In genomic region chrX:118117069-118117405, GRCh38 we compare ENCODE assay signal across 8 cellular contexts. TPM values are rescaled to one million over a fixed set of nuclear protein-coding genes. Genes with fewer than 3 reads are reported as not detected.
DNase-seq lines count a peak whose midpoint lies in the region; ATAC-seq lines count a peak whose summit lies in the region.

No MANE protein-coding gene starts in this region.

- H3K27me3 ChIP-seq in Karpas-422 (ENCODE audit: low read length) (no peaks in the 10 kb centered on the region), ectodermal cell (ENCODE audit: control insufficient read depth, insufficient read depth, low read length, poor library complexity, severe bottlenecking) (no peaks in the 10 kb centered on the region)

- H3K4me3 ChIP-seq in Karpas-422 (ENCODE audit: low read length) (peak overlapping the region; percentile 66), ectodermal cell (ENCODE audit: insufficient read depth, low read depth, low read length) (peak overlapping the region; percentile 61)

- no peak overlapping the region for H3K27ac Mint-ChIP-seq in natural killer cell treated with Interleukin-12 subunit alpha and Interleukin-12 subunit beta and Interleukin-15 and Interleukin-18, amount 100 ng/mL, for 72 hours

- 6 to 8% methylated on average over 11 to 12 of the region's 12 CpGs for WGBS in ectodermal cell, 2 experiments

- no peaks in the 10 kb centered on the region for H3K9me2 ChIP-seq in Karpas-422 (replicated peaks; ENCODE audit: insufficient read depth, low read length)

- H3K36me3 ChIP-seq in ES-I3 (ENCODE audit: insufficient read depth, low read length): no peaks in the 10 kb centered on the region
- H3K36me3 ChIP-seq in Karpas-422 (ENCODE audit: insufficient read depth, low read length): no peaks in the 10 kb centered on the region
- H3K36me3 ChIP-seq in ectodermal cell (ENCODE audit: control insufficient read depth, insufficient read depth, low read length): no peaks in the 10 kb centered on the region

- H3K9ac ChIP-seq in ES-I3 (ENCODE audit: low read depth, low read length): peak overlapping the region; percentile 46
- H3K9ac ChIP-seq in Karpas-422 (ENCODE audit: low read length): peak overlapping the region; percentile 69

- H3K9me3 ChIP-seq in ES-I3 (ENCODE audit: control insufficient read depth, insufficient read depth, low read length) (no peaks in the 10 kb centered on the region), Karpas-422 (ENCODE audit: low read length) (no peaks in the 10 kb centered on the region), ectodermal cell (ENCODE audit: control insufficient read depth, low read length) (no peaks in the 10 kb centered on the region)

- peak overlapping the region; percentile 82 for H3K4me2 ChIP-seq in Karpas-422 (ENCODE audit: low read depth, low read length, poor library complexity, severe bottlenecking)

- H3K27ac ChIP-seq in Karpas-422 (ENCODE audit: low read length) (no peak overlapping the region), ectodermal cell (ENCODE audit: insufficient read depth, low read depth, low read length, poor library complexity, severe bottlenecking) (no peak overlapping the region)

- H3K4me1 Mint-ChIP-seq in natural killer cell treated with Interleukin-12 subunit alpha and Interleukin-12 subunit beta and Interleukin-15 and Interleukin-18, amount 100 ng/mL, for 72 hours (ENCODE audit: low read depth in 2 of 2): peaks cover 6 to 9% of the 10 kb centered on the region in 2 donors

- no peaks in the 10 kb centered on the region for H4K20me1 ChIP-seq in Karpas-422 (ENCODE audit: insufficient read depth, low read depth, low read length)

- DNase-seq in Karpas-422 (peak; percentile 41), SIG-M5 (lab: John Stamatoyannopoulos, UW) (no peak), HK-2 (ENCODE audit: unreplicated experiment) (no peak)
- no peak for DNase-seq in natural killer cell treated with Interleukin-12 subunit alpha and Interleukin-12 subunit beta and Interleukin-15 and Interleukin-18, amount 100 ng/mL, for 72 hours (ENCODE audit: low spot score)

- no peaks in the 10 kb centered on the region for H3K9me3 Mint-ChIP-seq in natural killer cell treated with Interleukin-12 subunit alpha and Interleukin-12 subunit beta and Interleukin-15 and Interleukin-18, amount 100 ng/mL, for 72 hours

- no peaks in the 10 kb centered on the region for H3K4me1 ChIP-seq in ES-I3 (ENCODE audit: insufficient read depth, low read length)
- H3K4me1 ChIP-seq in Karpas-422 (ENCODE audit: low read length): peaks cover 16% of the 10 kb centered on the region
- H3K4me1 ChIP-seq in ectodermal cell (ENCODE audit: control insufficient read depth, insufficient read depth, low read length): no peaks in the 10 kb centered on the region

- no peaks in the 10 kb centered on the region for H3K79me2 ChIP-seq in Karpas-422 (ENCODE audit: low read length)

- peak overlapping the region; percentile 81; the same call in 1 of the 2 replicates for H2AFZ ChIP-seq in Karpas-422 (ENCODE audit: low read length)

- peak overlapping the region; percentile 27 for H3K4me3 Mint-ChIP-seq in natural killer cell treated with Interleukin-12 subunit alpha and Interleukin-12 subunit beta and Interleukin-15 and Interleukin-18, amount 100 ng/mL, for 72 hours

- peaks cover 6% of the 10 kb centered on the region for H3K36me3 Mint-ChIP-seq in natural killer cell treated with Interleukin-12 subunit alpha and Interleukin-12 subunit beta and Interleukin-15 and Interleukin-18, amount 100 ng/mL, for 72 hours

- no peak for ATAC-seq in natural killer cell treated with Interleukin-12 subunit alpha and Interleukin-12 subunit beta and Interleukin-15 and Interleukin-18, amount 100 ng/mL, for 72 hours
- no peak for ATAC-seq in HG03378 (IDR thresholded peaks at IDR 0.05; ENCODE audit: unreplicated experiment)
- ATAC-seq in GM21786 (IDR thresholded peaks at IDR 0.05; ENCODE audit: unreplicated experiment): no peak

- H3K27me3 Mint-ChIP-seq in natural killer cell treated with Interleukin-12 subunit alpha and Interleukin-12 subunit beta and Interleukin-15 and Interleukin-18, amount 100 ng/mL, for 72 hours: peaks cover 19 to 30% of the 10 kb centered on the region in 2 donors

RNA-seq across cellular contexts. Expression of gene KLHL13, which starts 0.4 kb away (rescaled TPM):
- 1.4 and 3.6 TPM in 2 replicates for total RNA-seq in Karpas-422 (2014; rRNA removed; shearing (Covaris generic); ENCODE audit: low replicate concordance)
- polyA plus RNA-seq in ectodermal cell (2013, experiment 1 of 4): 18.5 TPM
- 19.3 TPM for polyA plus RNA-seq in ectodermal cell (2013, experiment 2 of 4)
- polyA plus RNA-seq in ectodermal cell (2013, experiment 3 of 4): 17.6 TPM
- polyA plus RNA-seq in ectodermal cell (2013, experiment 4 of 4): 18.8 TPM
- 1 to 10 TPM in 1 of 2 donors, under 1 TPM in 1; 0.86 to 1.0 TPM for total RNA-seq in natural killer cell treated with Interleukin-12 subunit alpha and Interleukin-12 subunit beta and Interleukin-15 and Interleukin-18, amount 100 ng/mL, for 72 hours
